ENCODE assay signal across 9 cellular contexts in the genomic region with DNA sequence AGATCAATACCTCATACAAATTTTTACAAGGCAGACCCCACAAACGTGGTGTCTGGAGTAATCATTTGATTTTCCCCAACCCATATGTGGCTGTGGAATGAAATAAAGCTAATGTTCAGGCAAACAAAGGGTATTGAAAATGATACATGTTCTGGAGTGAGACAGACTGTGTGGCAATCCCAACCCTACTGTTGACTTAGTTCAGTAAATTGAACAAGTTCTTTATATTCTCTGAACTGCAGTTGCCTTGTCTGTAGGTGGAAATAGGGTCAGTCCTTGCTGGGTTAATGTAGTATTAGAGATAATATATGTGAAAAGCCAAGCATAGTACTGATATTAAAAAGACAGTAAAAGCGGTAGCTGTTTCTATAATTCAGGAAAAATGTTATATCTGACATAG.
"Had no signal": no experiment of that assay in that cellular context is flagged by ENCODE, and none has a peak within 500 bp of the region (broad histone marks: within the 10 kb centered on the region; RNA-seq: fewer than 3 reads in every experiment).

No MANE protein-coding gene starts in this region.

- H2AFZ ChIP-seq: GM23248 had no signal

- DNase-seq: GM23248, GOT3, H7, HFFc6, IMR-90 had no signal

- H3K27ac Mint-ChIP-seq: HFFc6 had no signal

- H3K4me1 ChIP-seq: HAP-1 had no signal

- H3K4me3 ChIP-seq: GM23248, HAP-1, K562 had no signal

- ATAC-seq: HCT116, K562 had no signal

- H3K27ac ChIP-seq: GM23248, HL-60 had no signal

- H3K36me3 ChIP-seq: HAP-1 had no signal

- H3K9me3 ChIP-seq: HAP-1 had no signal

- H3K9ac ChIP-seq: GM23248 had no signal

- H3K4me3 Mint-ChIP-seq: HFFc6 had no signal
